14 cellular contexts compared by ENCODE assay signal in genomic region chr4:76584235-76585152, GRCh38.
DNase-seq lines count a peak whose midpoint lies in the region; ATAC-seq, FAIRE-seq and TF ChIP-seq lines count a peak whose summit lies in the region.
"Had no signal": no experiment of that assay in that cellular context is flagged by ENCODE, and none has a peak within 500 bp of the region (broad histone marks: within the 10 kb centered on the region; RNA-seq: fewer than 3 reads in every experiment).

No MANE protein-coding gene starts in this region.

- H4K20me1 ChIP-seq in KMS-11 (ENCODE audit: insufficient read depth) (no peaks in the 10 kb centered on the region), endothelial cell of umbilical vein (replicated peaks; ENCODE audit: control insufficient read depth, extremely low read depth, insufficient read depth, low read length) (no peaks in the 10 kb centered on the region)

- dilution Hi-C loops in endothelial cell of umbilical vein (cut with MboI; ENCODE audit: extremely low pct_ligation_motif_present, low sequenced_read_pairs), result no loop called here

- peak; percentile 39 for ATAC-seq in omental fat pad (ENCODE audit: low FRiP score)
- ATAC-seq in HG03095 (IDR thresholded peaks at IDR 0.05; ENCODE audit: unreplicated experiment), result no peak

- DNase-seq in BE2C, result peak; percentile 17
- DNase-seq in endothelial cell of umbilical vein (ENCODE audit: low read depth, low spot score), result no peak
- no peak for DNase-seq in omental fat pad (ENCODE audit: low spot score)
- no peak for DNase-seq in NCI-H1930 (lab: John Stamatoyannopoulos, UW)
- no peak for DNase-seq in midbrain (lab: John Stamatoyannopoulos, UW)
- no peak for DNase-seq in CD1c-positive myeloid dendritic cell (ENCODE audit: extremely low spot score)
- DNase-seq: activated gamma-delta T cell; effector memory CD4-positive, alpha-beta T cell; foreskin melanocyte; OCI-M1; stimulated activated CD4-positive, alpha-beta T cell treated with anti-CD3 and anti-CD28 coated beads, Interleukin-4, amount 100 ng/mL, for 24 hours; WERI-Rb-1 had no signal

- TF ChIP-seq CTCF in BE2C (IDR thresholded peaks at IDR 0.05; ENCODE audit: low read depth, low read length), result no peak
- no peak for TF ChIP-seq CTCF in KMS-11 (conservative IDR thresholded peaks at IDR 0.05; ENCODE audit: low read depth, low read length)
- no peak for TF ChIP-seq CTCF in endothelial cell of umbilical vein (IDR thresholded peaks at IDR 0.05; ENCODE audit: extremely low read depth in 1 of 2, insufficient read depth in 1 of 2, low read depth in 1 of 2, low read length in 2 of 2)
- no peak for TF ChIP-seq CTCF in omental fat pad (IDR thresholded peaks at IDR 0.05)

- no peaks in the 10 kb centered on the region for H3K9me1 ChIP-seq in endothelial cell of umbilical vein (replicated peaks; ENCODE audit: control insufficient read depth, extremely low read depth, insufficient read depth, low read length)

- H3K9me3 ChIP-seq in BE2C, result no peaks in the 10 kb centered on the region
- no peaks in the 10 kb centered on the region for H3K9me3 ChIP-seq in endothelial cell of umbilical vein (replicated peaks; ENCODE audit: control insufficient read depth, insufficient read depth, low read length)

- peak; percentile 52 for FAIRE-seq in endothelial cell of umbilical vein (lab: Jason Lieb, UNC)

- H3K4me2 ChIP-seq in KMS-11, result no peak overlapping the region
- H3K4me2 ChIP-seq in endothelial cell of umbilical vein (ENCODE audit: insufficient read depth, low read length), result no peak overlapping the region

- H3K4me1 ChIP-seq in BE2C, result peaks cover 34% of the 10 kb centered on the region
- peaks cover 17% of the 10 kb centered on the region for H3K4me1 ChIP-seq in KMS-11 (ENCODE audit: low read depth, poor library complexity, severe bottlenecking)
- H3K4me1 ChIP-seq in endothelial cell of umbilical vein (ENCODE audit: control insufficient read depth, extremely low read depth, insufficient read depth, low read length), result no peaks in the 10 kb centered on the region

- H3K4me3 ChIP-seq in BE2C (ENCODE audit: low read depth, low read length) (no peak overlapping the region), KMS-11 (IDR thresholded peaks at IDR 0.05; ENCODE audit: insufficient read depth, low read depth, low read length) (no peak overlapping the region), endothelial cell of umbilical vein (replicated peaks in 1 of 3; ENCODE audit: insufficient read depth in 1 of 3, low read depth in 1 of 3, low read length in 3 of 3) (no peak overlapping the region)

- H3K9ac ChIP-seq in KMS-11, result no peak overlapping the region
- no peak overlapping the region for H3K9ac ChIP-seq in endothelial cell of umbilical vein (replicated peaks; ENCODE audit: extremely low read depth, insufficient read depth, low read length)

- H3K27ac ChIP-seq in KMS-11, result peak overlapping the region; percentile 65; the same call in 1 of the 2 replicates
- no peak overlapping the region for H3K27ac ChIP-seq in endothelial cell of umbilical vein (ENCODE audit: insufficient read depth, low read depth, low read length)
- H3K27ac ChIP-seq: WERI-Rb-1 had no signal

- H3K27me3 ChIP-seq in BE2C (no peaks in the 10 kb centered on the region), KMS-11 (ENCODE audit: insufficient read depth, low read depth) (no peaks in the 10 kb centered on the region), endothelial cell of umbilical vein (ENCODE audit: control insufficient read depth in 2 of 2, insufficient read depth in 2 of 2, low read length in 2 of 2) (peaks cover 0 to under 1% of the 10 kb centered on the region in 2 experiments)

- no peak for TF ChIP-seq POLR2A in endothelial cell of umbilical vein (IDR thresholded peaks at IDR 0.05; ENCODE audit: low read depth, low read length)

- H2AFZ ChIP-seq in KMS-11 (ENCODE audit: low read depth), result no peak overlapping the region
- no peak overlapping the region for H2AFZ ChIP-seq in endothelial cell of umbilical vein (ENCODE audit: low read depth, low read length)

- no TSS peak for BruUV-seq in endothelial cell of umbilical vein (replicated peaks; lab: Mats Ljungman, UMichigan)

- CTCF ChIA-PET in endothelial cell of umbilical vein (lab: Charles Lee), result interaction anchor here (0.6 kb wide), 1 partner anchor 22 kb away, joined by 3 read pairs; no protein-coding TSS in a partner anchor

- H3K79me2 ChIP-seq in KMS-11 (ENCODE audit: insufficient read depth, low read depth) (no peaks in the 10 kb centered on the region), endothelial cell of umbilical vein (ENCODE audit: control insufficient read depth, insufficient read depth, low read length) (no peaks in the 10 kb centered on the region)

- intact Hi-C loops in endothelial cell of umbilical vein (cut with micrococcal nuclease), result no loop called here

- H3K36me3 ChIP-seq in BE2C (no peaks in the 10 kb centered on the region), KMS-11 (ENCODE audit: insufficient read depth) (no peaks in the 10 kb centered on the region), endothelial cell of umbilical vein (ENCODE audit: control insufficient read depth in 2 of 2, extremely low read depth in 1 of 2, insufficient read depth in 2 of 2, low read length in 2 of 2) (no peaks in the 10 kb centered on the region)
- H3K36me3 ChIP-seq: WERI-Rb-1 had no signal

- POLR2A ChIA-PET in endothelial cell of umbilical vein (lab: Charles Lee), result interaction anchor here (0.7 kb wide), 1 partner anchor 33 kb away, joined by 4 read pairs; no protein-coding TSS in a partner anchor

TF ChIP-seq in endothelial cell of umbilical vein, 7 proteins besides CTCF, POLR2A, EP300 and RAD21:
- TF ChIP-seq EZH2 (IDR thresholded peaks at IDR 0.05; ENCODE audit: borderline replicate concordance, low read depth, low read length, severe bottlenecking) (no peak), MAX (IDR thresholded peaks at IDR 0.05; ENCODE audit: insufficient read depth, insufficient read length) (no peak), GATA2 (IDR thresholded peaks at IDR 0.05; ENCODE audit: insufficient read depth, insufficient read length, low read depth, low read length) (no peak), FOS (IDR thresholded peaks at IDR 0.05; ENCODE audit: borderline replicate concordance, insufficient read depth, low read length) (no peak), JUN (IDR thresholded peaks at IDR 0.05; ENCODE audit: borderline replicate concordance, insufficient read depth, insufficient read length, low read depth) (no peak), MYC (IDR thresholded peaks at IDR 0.05; ENCODE audit: low read depth, low read length) (no peak), POLR2AphosphoS5 (IDR thresholded peaks at IDR 0.05; ENCODE audit: insufficient read depth, low read depth, low read length) (no peak)
